Comparison of ENCODE assay signal across 24 cellular contexts in the genomic region with DNA sequence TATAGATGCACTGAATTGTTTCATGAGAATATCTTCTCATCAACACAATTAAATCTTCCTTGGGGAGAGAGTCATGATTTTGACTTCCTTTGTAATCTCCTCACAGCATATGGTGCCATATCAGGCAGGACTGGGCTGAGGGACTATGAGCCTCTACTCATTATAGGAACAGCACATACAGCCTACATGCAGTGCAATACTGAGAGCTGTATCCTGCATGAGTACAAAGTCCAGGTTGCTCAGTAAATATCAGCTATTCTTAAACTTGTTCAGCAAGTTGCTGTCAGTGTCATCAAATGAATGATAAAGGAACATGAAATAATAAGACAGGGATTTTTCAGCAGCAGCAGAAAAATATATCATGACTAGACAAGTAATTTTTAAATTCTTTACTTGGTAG. TPM values are rescaled to one million over a fixed set of nuclear protein-coding genes. Genes with fewer than 3 reads are reported as not detected.
DNase-seq lines count a peak whose midpoint lies in the region; ATAC-seq, FAIRE-seq and TF ChIP-seq lines count a peak whose summit lies in the region.
"Had no signal": no experiment of that assay in that cellular context is flagged by ENCODE, and none has a peak within 500 bp of the region (broad histone marks: within the 10 kb centered on the region; RNA-seq: fewer than 3 reads in every experiment).

No MANE protein-coding gene starts in this region.

- no peak overlapping the region for H3K4me2 ChIP-seq in HepG2 (ENCODE audit: low read depth, low read length)
- H3K4me2 ChIP-seq: BLaER1 treated with 17β-estradiol and CSF1 and Interleukin-3, amounts not matched to agents 10 nM and 100 nM had no signal

- in situ Hi-C loops in HepG2 (cut with HindIII; ENCODE audit: extremely low pct_ligation_motif_present, low pct_unique_long_range_greater_than_20kb): no loop called here

- POLR2A ChIA-PET in HepG2 (lab: Yijun Ruan, JAX): no interaction called here
- POLR2A ChIA-PET in activated CD4-positive, alpha-beta T cell treated with anti-CD3 and anti-CD28 coated beads for 36 hours (lab: Charles Lee): no interaction called here

- no peak overlapping the region for H3K27ac Mint-ChIP-seq in activated CD4-positive, alpha-beta T cell treated with anti-CD3 and anti-CD28 coated beads for 36 hours
- H3K27ac Mint-ChIP-seq: CD4-positive, alpha-beta memory T cell had no signal

- peaks cover 2% of the 10 kb centered on the region for H3K27me3 Mint-ChIP-seq in activated CD4-positive, alpha-beta T cell treated with anti-CD3 and anti-CD28 coated beads for 36 hours
- H3K27me3 Mint-ChIP-seq: CD4-positive, alpha-beta memory T cell had no signal

- H3K36me3 ChIP-seq in HepG2 (replicated peaks in 1 of 2; ENCODE audit: control insufficient read depth in 1 of 2, insufficient read depth in 2 of 2, low read length in 2 of 2) (no peaks in the 10 kb centered on the region), right lobe of liver (no peaks in the 10 kb centered on the region), pancreas (no peaks in the 10 kb centered on the region), left ventricle myocardium inferior (no peaks in the 10 kb centered on the region)
- H3K36me3 ChIP-seq: BLaER1 treated with 17β-estradiol and CSF1 and Interleukin-3, amounts not matched to agents 10 nM and 100 nM had no signal

- H3K27me3 ChIP-seq in HepG2 (ENCODE audit: control insufficient read depth in 1 of 2, insufficient read depth in 2 of 2, low read length in 2 of 2) (no peaks in the 10 kb centered on the region), right lobe of liver (no peaks in the 10 kb centered on the region), pancreas (peaks cover 0 to 6% (median 0%) of the 10 kb centered on the region in 4 donors), left ventricle myocardium inferior (ENCODE audit: low read depth) (no peaks in the 10 kb centered on the region)
- H3K27me3 ChIP-seq: BLaER1 treated with 17β-estradiol and CSF1 and Interleukin-3, amounts not matched to agents 10 nM and 100 nM had no signal

- H4K20me1 ChIP-seq in HepG2 (ENCODE audit: insufficient read depth, low read length): no peaks in the 10 kb centered on the region
- H4K20me1 ChIP-seq: BLaER1 treated with 17β-estradiol and CSF1 and Interleukin-3, amounts not matched to agents 10 nM and 100 nM had no signal

- H3K4me3 ChIP-seq in HepG2 (replicated peaks in 1 of 3; ENCODE audit: insufficient read depth in 1 of 3, low read depth in 2 of 3, low read length in 3 of 3) (no peak overlapping the region), right lobe of liver (no peak overlapping the region), pancreas (no peak overlapping the region), left ventricle myocardium inferior (no peak overlapping the region)
- H3K4me3 ChIP-seq: BLaER1 treated with 17β-estradiol and CSF1 and Interleukin-3, amounts not matched to agents 10 nM and 100 nM; K562 had no signal

- no peak overlapping the region for H3K4me3 Mint-ChIP-seq in activated CD4-positive, alpha-beta T cell treated with anti-CD3 and anti-CD28 coated beads for 36 hours
- H3K4me3 Mint-ChIP-seq: CD4-positive, alpha-beta memory T cell had no signal

- peak; percentile 96 for ATAC-seq in HepG2
- no peak for ATAC-seq in right lobe of liver
- ATAC-seq in pancreas: peak; percentile 66 to 81 (median 69)
- ATAC-seq in activated CD4-positive, alpha-beta T cell treated with anti-CD3 and anti-CD28 coated beads for 36 hours: no peak
- ATAC-seq in HG03139 (IDR thresholded peaks at IDR 0.05; ENCODE audit: unreplicated experiment): no peak
- ATAC-seq: K562, Panc1, SK-N-SH treated with all-trans-retinoic acid at 6 μM for 48 hours had no signal

- no peaks in the 10 kb centered on the region for H3K4me1 Mint-ChIP-seq in activated CD4-positive, alpha-beta T cell treated with anti-CD3 and anti-CD28 coated beads for 36 hours
- H3K4me1 Mint-ChIP-seq: CD4-positive, alpha-beta memory T cell had no signal

- H3K9me3 Mint-ChIP-seq in activated CD4-positive, alpha-beta T cell treated with anti-CD3 and anti-CD28 coated beads for 36 hours (ENCODE audit: low read depth): peaks cover 3% of the 10 kb centered on the region

- peak; percentile 43 for DNase-seq in HepG2 (ENCODE audit: low spot score)
- DNase-seq in right lobe of liver: no peak
- DNase-seq in pancreas: no peak
- DNase-seq in activated CD4-positive, alpha-beta T cell treated with anti-CD3 and anti-CD28 coated beads for 36 hours: no peak
- no peak for DNase-seq in left ventricle myocardium inferior
- no peak for DNase-seq in cortex of kidney (lab: John Stamatoyannopoulos, UW)
- DNase-seq: 8988T; CD4-positive, alpha-beta memory T cell; EL; GF-D8; MM.1S; NCI-H1048; NCI-H1417 treated with DMSO at 0.1 percent for 48 hours; NCI-H187; NCI-H2107; NCI-H446 treated with DMSO at 0.1 percent for 48 hours; NCI-H748 treated with DMSO at 0.1 percent for 48 hours had no signal

- CTCF ChIA-PET in HepG2 (lab: Yijun Ruan, JAX; ENCODE audit: low intra/inter-chr PET ratio, low total read pairs): no interaction called here
- CTCF ChIA-PET in activated CD4-positive, alpha-beta T cell treated with anti-CD3 and anti-CD28 coated beads for 36 hours (lab: Charles Lee): no interaction called here

- TF ChIP-seq CTCF in HepG2 (CRISPR knock-in tag; IDR thresholded peaks at IDR 0.05): no peak
- no peak for TF ChIP-seq CTCF in right lobe of liver (IDR thresholded peaks at IDR 0.05)
- TF ChIP-seq CTCF in VCaP (conservative IDR thresholded peaks at IDR 0.05): no peak; the same call in 1 of the 2 replicates
- no peak for TF ChIP-seq CTCF in pancreas (IDR thresholded peaks at IDR 0.05)
- TF ChIP-seq CTCF in left ventricle myocardium inferior (IDR thresholded peaks at IDR 0.05; ENCODE audit: borderline replicate concordance): no peak

- no peak overlapping the region for H2AFZ ChIP-seq in HepG2 (ENCODE audit: low read length)

- H3K9me3 ChIP-seq in HepG2 (ENCODE audit: low read length): no peaks in the 10 kb centered on the region
- no peaks in the 10 kb centered on the region for H3K9me3 ChIP-seq in right lobe of liver
- no peaks in the 10 kb centered on the region for H3K9me3 ChIP-seq in pancreas
- no peaks in the 10 kb centered on the region for H3K9me3 ChIP-seq in left ventricle myocardium inferior (replicated peaks)
- H3K9me3 ChIP-seq: BLaER1 treated with 17β-estradiol and CSF1 and Interleukin-3, amounts not matched to agents 10 nM and 100 nM had no signal

- TF ChIP-seq RAD21 in HepG2 (CRISPR knock-in tag; IDR thresholded peaks at IDR 0.05): no peak

- BruUV-seq in HepG2 (replicated peaks; lab: Mats Ljungman, UMichigan): no TSS peak

- no peak overlapping the region for H3K9ac ChIP-seq in HepG2 (ENCODE audit: insufficient read depth, low read depth, low read length)
- H3K9ac ChIP-seq: BLaER1 treated with 17β-estradiol and CSF1 and Interleukin-3, amounts not matched to agents 10 nM and 100 nM had no signal

- FAIRE-seq in HepG2 (lab: Jason Lieb, UNC) (peak; percentile 8), pancreas (lab: Jason Lieb, UNC) (no peak)
- FAIRE-seq: H54, K562 had no signal

- no peaks in the 10 kb centered on the region for H3K79me2 ChIP-seq in HepG2 (ENCODE audit: insufficient read depth, low read length)

- H3K27ac ChIP-seq in HepG2 (ENCODE audit: extremely low read length, insufficient read depth, low read length) (no peak overlapping the region), right lobe of liver (no peak overlapping the region), VCaP (peak overlapping the region; percentile 86), pancreas (no peak overlapping the region), left ventricle myocardium inferior (replicated peaks) (no peak overlapping the region)
- H3K27ac ChIP-seq: BLaER1 treated with 17β-estradiol and CSF1 and Interleukin-3, amounts not matched to agents 10 nM and 100 nM had no signal

- intact Hi-C loops in HepG2 (cut with micrococcal nuclease; ENCODE audit: unreplicated experiment) (no loop called here), right lobe of liver (cut with DNase I) (no loop called here), pancreas (cut with DNase I) (no loop called here), left ventricle myocardium inferior (cut with micrococcal nuclease) (no loop called here)
- intact Hi-C loops in activated CD4-positive, alpha-beta T cell treated with anti-CD3 and anti-CD28 coated beads for 36 hours (cut with DNase I, micrococcal nuclease): no loop called here

- TF ChIP-seq EP300 in HepG2 (IDR thresholded peaks at IDR 0.05; ENCODE audit: low read depth in 2 of 2, low read length in 2 of 2): no peak
- no peak for TF ChIP-seq EP300 in HepG2 (CRISPR knock-in tag; IDR thresholded peaks at IDR 0.05; ENCODE audit: borderline replicate concordance)

- H3K4me1 ChIP-seq in HepG2 (ENCODE audit: insufficient read depth, low read length) (peaks cover 10% of the 10 kb centered on the region), right lobe of liver (no peaks in the 10 kb centered on the region), pancreas (no peaks in the 10 kb centered on the region), left ventricle myocardium inferior (no peaks in the 10 kb centered on the region)
- H3K4me1 ChIP-seq: BLaER1 treated with 17β-estradiol and CSF1 and Interleukin-3, amounts not matched to agents 10 nM and 100 nM had no signal

- no peaks in the 10 kb centered on the region for H3K36me3 Mint-ChIP-seq in activated CD4-positive, alpha-beta T cell treated with anti-CD3 and anti-CD28 coated beads for 36 hours (ENCODE audit: low read depth)
- H3K36me3 Mint-ChIP-seq: CD4-positive, alpha-beta memory T cell had no signal

- no peak for TF ChIP-seq POLR2A in HepG2 (IDR thresholded peaks at IDR 0.05; ENCODE audit: insufficient read depth in 1 of 2, low read depth in 2 of 2, low read length in 2 of 2)
- no peak for TF ChIP-seq POLR2A in right lobe of liver (IDR thresholded peaks at IDR 0.05)

RNA-seq across cellular contexts. Expression of gene DLGAP1, which starts 10.8 kb away (rescaled TPM):
- total RNA-seq in HepG2 (2016; rRNA removed; fragmentation: Illumina TruSeq; extraction: Trizol) (not detected in 2 replicates), right lobe of liver (under 1 TPM in 4 of 6 experiments, not detected in 2; 0.09 to 0.31 (median 0.18) TPM), pancreas (under 1 TPM in 5 of 6 donors, not detected in 1; 0.12 to 0.62 (median 0.29) TPM), left ventricle myocardium inferior (0.05 TPM)
- not detected in 2 replicates for total RNA-seq in HepG2 (2016; cell fraction: cytosol; rRNA removed; fragmentation: Illumina TruSeq; extraction: Trizol; ENCODE audit: low read depth)
- total RNA-seq in HepG2 (2016; cell fraction: insoluble cytoplasmic fraction; rRNA removed; fragmentation: Illumina TruSeq; extraction: Trizol): not detected in 2 replicates
- total RNA-seq in HepG2 (2016; cell fraction: membrane; rRNA removed; fragmentation: Illumina TruSeq; extraction: Trizol): not detected in 2 replicates
- not detected in 2 replicates for total RNA-seq in HepG2 (2016; cell fraction: nucleus; rRNA removed; fragmentation: Illumina TruSeq; extraction: Trizol)
- polyA plus RNA-seq in HepG2 (2011; rRNA removed) (0.01 and 0.03 TPM in 2 replicates), pancreas (under 1 TPM in 1 of 2 donors, not detected in 1; 0.30 TPM)
- not detected in 2 replicates for polyA plus RNA-seq in HepG2 (2011; cell fraction: cytosol; rRNA removed)
- polyA plus RNA-seq in HepG2 (2011; cell fraction: nucleus; rRNA removed): not detected in 2 replicates
- not detected in 2 replicates for polyA plus RNA-seq in HepG2 (2012)
- not detected in 2 replicates for polyA plus RNA-seq in HepG2 (2016; cell fraction: cytosol; fragmentation: Illumina TruSeq; extraction: Trizol; ENCODE audit: low read depth)
- polyA plus RNA-seq in HepG2 (2016; cell fraction: insoluble cytoplasmic fraction; fragmentation: Illumina TruSeq; extraction: Trizol; ENCODE audit: low read depth): not detected in 2 replicates
- polyA plus RNA-seq in HepG2 (2016; cell fraction: membrane; fragmentation: Illumina TruSeq; extraction: Trizol; ENCODE audit: low read depth): not detected in 2 replicates
- polyA plus RNA-seq in HepG2 (2016; cell fraction: nucleus; fragmentation: Illumina TruSeq; extraction: Trizol; ENCODE audit: insufficient read depth, low read depth): not detected in 2 replicates
- 0.12 and 0.56 TPM in 2 replicates for polyA minus RNA-seq in HepG2 (2011; rRNA and poly(A)+ RNA removed; ENCODE audit: low replicate concordance)
- polyA minus RNA-seq in HepG2 (2011; cell fraction: cytosol; rRNA and poly(A)+ RNA removed): not detected in 2 replicates
- polyA minus RNA-seq in HepG2 (2011; cell fraction: nucleus; rRNA and poly(A)+ RNA removed): 0.52 TPM in 1 of 2 replicates, not detected in the other
- under 1 TPM in 1 of 2 experiments, not detected in 1; 0.14 TPM for total RNA-seq in activated CD4-positive, alpha-beta T cell treated with anti-CD3 and anti-CD28 coated beads for 36 hours

Comparison
In these comparisons a context has a peak if more than half of its experiments do, and no peak if none do; other contexts are left out.
1. ATAC-seq: peak in HepG2 (single experiment) and pancreas (4 of 4); none in right lobe of liver (0 of 4), activated CD4-positive, alpha-beta T cell treated with anti-CD3 and anti-CD28 coated beads for 36 hours (single experiment) and HG03139 (single experiment).